ENCODE assay signal across 8 cellular contexts in genomic region chr17:31313982-31314787, GRCh38. TPM values are rescaled to one million over a fixed set of nuclear protein-coding genes. Genes with fewer than 3 reads are reported as not detected.
DNase-seq lines count a peak whose midpoint lies in the region; ATAC-seq, FAIRE-seq and TF ChIP-seq lines count a peak whose summit lies in the region.

EVI2B (minus strand) TSS chr17:31314054; CDS start chr17:31305609, 8,445 bp downstream.

- H3K9me3 ChIP-seq in PC-9 (ENCODE audit: insufficient read depth, low read depth) = no peaks in the 10 kb centered on the region
- H3K9me3 ChIP-seq in effector memory CD4-positive, alpha-beta T cell (ENCODE audit: control insufficient read depth, low read length) = no peaks in the 10 kb centered on the region
- H3K9me3 ChIP-seq in small intestine (ENCODE audit: control insufficient read depth, low read depth) = no peaks in the 10 kb centered on the region

- ATAC-seq in Right ventricle myocardium superior (ENCODE audit: poor library complexity) (peak; percentile 36), Right ventricle myocardium inferior (no peak), GM19455 (IDR thresholded peaks at IDR 0.05; ENCODE audit: unreplicated experiment) (no peak), HG03520 (IDR thresholded peaks at IDR 0.05; ENCODE audit: unreplicated experiment) (no peak)

- peak within 1 kb of the TSS; percentile 79 for H3K27ac ChIP-seq in PC-9
- H3K27ac ChIP-seq in effector memory CD4-positive, alpha-beta T cell (ENCODE audit: insufficient read depth, low read length, poor library complexity, severe bottlenecking) = peak within 1 kb of the TSS; percentile 88
- H3K27ac ChIP-seq in small intestine (ENCODE audit: low read depth in 1 of 2, low read length in 1 of 2) = peak within 1 kb of the TSS; percentile 32 to 90

- peaks cover 23% of the 10 kb centered on the region for H3K4me1 ChIP-seq in PC-9 (replicated peaks; ENCODE audit: insufficient read depth)
- peaks cover 45% of the 10 kb centered on the region for H3K4me1 ChIP-seq in effector memory CD4-positive, alpha-beta T cell (ENCODE audit: control insufficient read depth, insufficient read depth, low read length, poor library complexity, severe bottlenecking)
- no peaks in the 10 kb centered on the region for H3K4me1 ChIP-seq in small intestine (ENCODE audit: control insufficient read depth in 2 of 2, insufficient read depth in 1 of 2, low read depth in 1 of 2, low read length in 1 of 2)

- H3K9me2 ChIP-seq in PC-9 (ENCODE audit: insufficient read depth) = no peaks in the 10 kb centered on the region

- no peaks in the 10 kb centered on the region for H4K20me1 ChIP-seq in PC-9 (ENCODE audit: insufficient read depth)

- no peak for TF ChIP-seq CTCF in PC-9 (conservative IDR thresholded peaks at IDR 0.05)

- 42 to 56% (median 47%) methylated on average over 3 of the region's 3 CpGs for WGBS in small intestine, 3 donors

- FAIRE-seq in small intestine (lab: Jason Lieb, UNC) (peak; percentile 82), frontal cortex (lab: Jason Lieb, UNC) (no peak)

- POLR2A ChIA-PET in PC-9 (lab: Charles Lee; ENCODE audit: unreplicated experiment) = no interaction called here

- CTCF ChIA-PET in PC-9 (lab: Charles Lee) = no interaction called here

- no peaks in the 10 kb centered on the region for H3K79me2 ChIP-seq in PC-9 (ENCODE audit: low read depth)

- peak within 1 kb of the TSS; percentile 60 for H3K4me2 ChIP-seq in PC-9

- H2AFZ ChIP-seq in PC-9 = no peak within 1 kb of the TSS

- H3F3A ChIP-seq in PC-9 (ENCODE audit: insufficient read depth, low read depth) = peaks cover 27% of the 10 kb centered on the region

- no peak for DNase-seq in Right ventricle myocardium superior
- no peak for DNase-seq in Right ventricle myocardium inferior (ENCODE audit: missing footprints)
- peak in 1 of 2 experiments; percentile 88 for DNase-seq in PC-9
- no peak for DNase-seq in effector memory CD4-positive, alpha-beta T cell
- DNase-seq in small intestine = peak; percentile 72
- no peak for DNase-seq in frontal cortex (ENCODE audit: low spot score in 2 of 2)

- intact Hi-C loops in Right ventricle myocardium superior (cut with DNase I) (no loop called here), Right ventricle myocardium inferior (cut with DNase I) (no loop called here), PC-9 (cut with micrococcal nuclease; ENCODE audit: unreplicated experiment) (no loop called here)

- H3K36me3 ChIP-seq in PC-9 (ENCODE audit: low read depth) (no peaks in the 10 kb centered on the region), small intestine (ENCODE audit: control insufficient read depth in 2 of 2, insufficient read depth in 2 of 2, low read length in 2 of 2) (no peaks in the 10 kb centered on the region)
- peaks cover 3% of the 10 kb centered on the region for H3K36me3 ChIP-seq in effector memory CD4-positive, alpha-beta T cell (ENCODE audit: control insufficient read depth, insufficient read depth, low read length)

- H3K27me3 ChIP-seq in PC-9 (ENCODE audit: insufficient read depth, low read depth) (no peaks in the 10 kb centered on the region), small intestine (ENCODE audit: control insufficient read depth in 2 of 2, insufficient read depth in 2 of 2, low read length in 2 of 2) (no peaks in the 10 kb centered on the region)
- no peaks in the 10 kb centered on the region for H3K27me3 ChIP-seq in effector memory CD4-positive, alpha-beta T cell (replicated peaks; ENCODE audit: control insufficient read depth, insufficient read depth, low read length, poor library complexity, severe bottlenecking)

- no TSS peak for BruUV-seq in PC-9 (replicated peaks; lab: Mats Ljungman, UMichigan)

- no peak within 1 kb of the TSS for H3K4me3 ChIP-seq in PC-9
- peak within 1 kb of the TSS; percentile 60 for H3K4me3 ChIP-seq in effector memory CD4-positive, alpha-beta T cell (ENCODE audit: insufficient read depth, low read depth, low read length, poor library complexity, severe bottlenecking)
- H3K4me3 ChIP-seq in small intestine (ENCODE audit: low read depth in 1 of 2, low read length in 2 of 2) = peak within 1 kb of the TSS; percentile 19 to 23

RNA-seq across cellular contexts. Expression of gene EVI2B, which starts in this region (rescaled TPM):
- 2.9 TPM for total RNA-seq in Right ventricle myocardium superior
- 2.9 TPM for total RNA-seq in Right ventricle myocardium inferior
- total RNA-seq in PC-9 (2021) = not detected in 2 replicates
- polyA plus RNA-seq in small intestine = 10 to 100 TPM in 1 of 3 donors, 1 to 10 TPM in 2; 1.1 to 20.5 (median 6.7) TPM
- total RNA-seq in frontal cortex = not detected
